Comparison of ENCODE assay signal across 9 cellular contexts in genomic region chr3:4994823-4995499, GRCh38. TPM values are rescaled to one million over a fixed set of nuclear protein-coding genes. Genes with fewer than 3 reads are reported as not detected.
A peak's percentile ranks its signal among the peaks of the same experiment; 100 is the strongest.
DNase-seq lines count a peak whose midpoint lies in the region; ATAC-seq and TF ChIP-seq lines count a peak whose summit lies in the region.
"Had no signal": no experiment of that assay in that cellular context is flagged by ENCODE, and none has a peak within 500 bp of the region (broad histone marks: within the 10 kb centered on the region; RNA-seq: fewer than 3 reads in every experiment).

No MANE protein-coding gene starts in this region.

- H3K4me1 Mint-ChIP-seq in WTC11, result peaks cover 23% of the 10 kb centered on the region

- H3K9me3 ChIP-seq in tibial nerve, result no peaks in the 10 kb centered on the region

- no peaks in the 10 kb centered on the region for H3K36me3 ChIP-seq in tibial nerve

- peak in 1 of 2 donors; percentile 84 for TF ChIP-seq EP300 in tibial nerve (IDR thresholded peaks at IDR 0.05)

- H3K27ac Mint-ChIP-seq in WTC11, result no peak overlapping the region

- H3K27me3 ChIP-seq in layer of hippocampus (ENCODE audit: control insufficient read depth, insufficient read depth, low read length), result no peaks in the 10 kb centered on the region
- no peaks in the 10 kb centered on the region for H3K27me3 ChIP-seq in tibial nerve
- H3K27me3 ChIP-seq: dorsolateral prefrontal cortex had no signal

- TF ChIP-seq CTCF in astrocyte of the spinal cord (IDR thresholded peaks at IDR 0.05; ENCODE audit: low read depth, low read length) (no peak), tibial nerve (IDR thresholded peaks at IDR 0.05) (no peak), WTC11 (IDR thresholded peaks at IDR 0.05) (no peak)

- no peak for TF ChIP-seq POLR2A in tibial nerve (IDR thresholded peaks at IDR 0.05)

- 32 to 44% methylated on average over 11 of the region's 11 CpGs for WGBS in tibial nerve, 2 donors

- POLR2A ChIA-PET in WTC11 (lab: Charles Lee), result no interaction called here

- CTCF ChIA-PET in WTC11 (lab: Charles Lee), result interaction anchor here (1.2 to 1.4 kb wide), 2 partner anchors 15 to 283 kb away, joined by 3 to 4 read pairs; no protein-coding TSS in a partner anchor

- in situ Hi-C loops in astrocyte of the spinal cord (cut with HindIII; ENCODE audit: low sequenced_read_pairs), result loop anchor here (25.0 kb wide), 1 partner anchor 283 kb away; no protein-coding TSS in a partner anchor

- peak; percentile 45 for ATAC-seq in HG02884 (IDR thresholded peaks at IDR 0.05; ENCODE audit: unreplicated experiment)
- ATAC-seq in HG02973 (IDR thresholded peaks at IDR 0.05; ENCODE audit: unreplicated experiment), result no peak
- ATAC-seq in WTC11, result no peak

- no peaks in the 10 kb centered on the region; the same call in 1 of the 2 replicates for H3K27me3 Mint-ChIP-seq in WTC11 (ENCODE audit: low read depth)

- peak; percentile 94 for DNase-seq in ELR (ENCODE audit: low read depth)
- DNase-seq in astrocyte of the spinal cord (ENCODE audit: low read depth, low spot score), result peak; percentile 94
- peak; percentile 54 to 61 for DNase-seq in tibial nerve (ENCODE audit: low spot score in 2 of 2)
- no peak for DNase-seq in SHP77 treated with DMSO at 0.1 percent for 48 hours (lab: John Stamatoyannopoulos, UW)
- DNase-seq in WTC11 (ENCODE audit: low spot score), result no peak

- H3K4me3 ChIP-seq in astrocyte of the spinal cord (ENCODE audit: low read depth, low read length), result no peak overlapping the region
- H3K4me3 ChIP-seq in tibial nerve, result no peak overlapping the region
- H3K4me3 ChIP-seq: dorsolateral prefrontal cortex had no signal

- H3K27ac ChIP-seq in layer of hippocampus (ENCODE audit: low read depth, low read length) (peak overlapping the region; percentile 12), tibial nerve (peak overlapping the region; percentile 51 to 87 (median 72))

- no peaks in the 10 kb centered on the region for H3K36me3 Mint-ChIP-seq in WTC11

- H3K4me1 ChIP-seq in tibial nerve, result peaks cover 0 to 18% (median 3%) of the 10 kb centered on the region in 4 donors

- H3K9me3 Mint-ChIP-seq in WTC11, result no peaks in the 10 kb centered on the region

- H3K4me3 Mint-ChIP-seq in WTC11, result no peak overlapping the region

TF ChIP-seq in WTC11, 78 proteins besides CTCF, POLR2A, EP300 and RAD21:
- TF ChIP-seq, protein P1, sequence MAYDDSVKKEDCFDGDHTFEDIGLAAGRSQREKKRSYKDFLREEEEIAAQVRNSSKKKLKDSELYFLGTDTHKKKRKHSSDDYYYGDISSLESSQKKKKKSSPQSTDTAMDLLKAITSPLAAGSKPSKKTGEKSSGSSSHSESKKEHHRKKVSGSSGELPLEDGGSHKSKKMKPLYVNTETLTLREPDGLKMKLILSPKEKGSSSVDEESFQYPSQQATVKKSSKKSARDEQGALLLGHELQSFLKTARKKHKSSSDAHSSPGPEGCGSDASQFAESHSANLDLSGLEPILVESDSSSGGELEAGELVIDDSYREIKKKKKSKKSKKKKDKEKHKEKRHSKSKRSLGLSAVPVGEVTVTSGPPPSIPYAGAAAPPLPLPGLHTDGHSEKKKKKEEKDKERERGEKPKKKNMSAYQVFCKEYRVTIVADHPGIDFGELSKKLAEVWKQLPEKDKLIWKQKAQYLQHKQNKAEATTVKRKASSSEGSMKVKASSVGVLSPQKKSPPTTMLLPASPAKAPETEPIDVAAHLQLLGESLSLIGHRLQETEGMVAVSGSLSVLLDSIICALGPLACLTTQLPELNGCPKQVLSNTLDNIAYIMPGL (CRISPR knock-in tag; IDR thresholded peaks at IDR 0.05), result no peak
- TF ChIP-seq ZNF232 (CRISPR knock-in tag; IDR thresholded peaks at IDR 0.05) (no peak), NFATC4 (CRISPR knock-in tag; IDR thresholded peaks at IDR 0.05) (no peak), ZNF263 (CRISPR knock-in tag; IDR thresholded peaks at IDR 0.05; ENCODE audit: low read depth) (no peak), JAZF1 (CRISPR knock-in tag; IDR thresholded peaks at IDR 0.05) (no peak), CREM (CRISPR knock-in tag; IDR thresholded peaks at IDR 0.05) (no peak), ZNF416 (CRISPR knock-in tag; IDR thresholded peaks at IDR 0.05) (no peak), ZNF396 (CRISPR knock-in tag; IDR thresholded peaks at IDR 0.05; ENCODE audit: borderline replicate concordance) (no peak), ZNF671 (CRISPR knock-in tag; IDR thresholded peaks at IDR 0.05) (no peak), NFE2L1 (CRISPR knock-in tag; IDR thresholded peaks at IDR 0.05) (no peak)

RNA-seq across cellular contexts. Expression of gene BHLHE40, which starts 15.7 kb away (rescaled TPM):
- total RNA-seq in tibial nerve (10 to 100 TPM; 44.1 to 61.4 (median 53.7) TPM), WTC11 (2021) (5.7 to 9.1 TPM (median 7.5 TPM) in 3 replicates)

Comparison
In these comparisons a context has a peak if more than half of its experiments do, and no peak if none do; other contexts are left out.
1. DNase-seq: peak in ELR (single experiment), astrocyte of the spinal cord (single experiment) and tibial nerve (2 of 2); none in SHP77 treated with DMSO at 0.1 percent for 48 hours (single experiment) and WTC11 (single experiment).